ENCODE assay signal across 12 cellular contexts in the genomic region with DNA sequence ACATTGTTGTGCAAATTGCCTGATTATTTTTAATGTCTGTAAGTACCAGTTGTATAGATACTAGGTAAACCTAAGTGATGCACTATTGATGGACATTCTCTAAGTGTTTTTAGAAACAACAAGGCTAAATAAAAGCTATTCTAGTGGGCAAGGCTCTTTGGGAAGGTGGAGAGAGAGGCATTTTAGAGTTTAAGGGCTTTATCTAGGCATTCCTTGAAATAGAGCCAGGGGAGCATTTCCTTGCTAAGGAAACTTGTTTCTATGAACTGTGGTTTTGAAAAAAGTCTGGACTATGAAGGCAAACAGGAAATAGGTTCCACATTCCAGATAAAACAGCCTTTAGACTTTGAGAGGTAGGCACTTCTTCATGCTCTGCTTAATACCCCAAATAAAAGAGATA. TPM values are rescaled to one million over a fixed set of nuclear protein-coding genes. Genes with fewer than 3 reads are reported as not detected.
DNase-seq lines count a peak whose midpoint lies in the region; ATAC-seq and TF ChIP-seq lines count a peak whose summit lies in the region.
"Had no signal": no experiment of that assay in that cellular context is flagged by ENCODE, and none has a peak within 500 bp of the region (broad histone marks: within the 10 kb centered on the region; RNA-seq: fewer than 3 reads in every experiment).

No MANE protein-coding gene starts in this region.

- H3K4me2 ChIP-seq in Karpas-422 (ENCODE audit: low read depth, low read length, poor library complexity, severe bottlenecking) = peak overlapping the region; percentile 70

- H3K9me3 ChIP-seq in Karpas-422 (ENCODE audit: low read length) = peaks cover 1% of the 10 kb centered on the region; the same call in 1 of the 2 replicates
- H3K9me3 ChIP-seq in CD4-positive, alpha-beta T cell (ENCODE audit: control insufficient read depth, low read length) = no peaks in the 10 kb centered on the region
- H3K9me3 ChIP-seq: vagina had no signal

- no peaks in the 10 kb centered on the region for H4K20me1 ChIP-seq in Karpas-422 (ENCODE audit: insufficient read depth, low read depth, low read length)

- peaks cover 16% of the 10 kb centered on the region for H3K4me1 Mint-ChIP-seq in nephron
- no peaks in the 10 kb centered on the region for H3K4me1 Mint-ChIP-seq in activated naive CD8-positive, alpha-beta T cell treated with anti-CD3 and anti-CD28 coated beads, Interleukin-2, amount 50 U/mL, for 24 hours
- H3K4me1 Mint-ChIP-seq in CD4-positive, alpha-beta T cell (ENCODE audit: low read depth) = no peaks in the 10 kb centered on the region
- no peaks in the 10 kb centered on the region for H3K4me1 Mint-ChIP-seq in activated T-helper 17 cell treated with anti-CD3 and anti-CD28 coated beads, Interleukin-2, amount 50 U/mL, for 72 hours

- no peaks in the 10 kb centered on the region for H3K9me2 ChIP-seq in Karpas-422 (replicated peaks; ENCODE audit: insufficient read depth, low read length)

- H3K9ac ChIP-seq in Karpas-422 (ENCODE audit: low read length) = no peak overlapping the region

- peak overlapping the region; percentile 89 for H3K27ac ChIP-seq in Karpas-422 (ENCODE audit: low read length)
- no peak overlapping the region for H3K27ac ChIP-seq in CD4-positive, alpha-beta T cell (ENCODE audit: low read depth, low read length)
- H3K27ac ChIP-seq: vagina had no signal

- peaks cover 3% of the 10 kb centered on the region for H3K9me3 Mint-ChIP-seq in nephron
- no peaks in the 10 kb centered on the region for H3K9me3 Mint-ChIP-seq in activated naive CD8-positive, alpha-beta T cell treated with anti-CD3 and anti-CD28 coated beads, Interleukin-2, amount 50 U/mL, for 24 hours
- H3K9me3 Mint-ChIP-seq in CD4-positive, alpha-beta T cell = no peaks in the 10 kb centered on the region
- peaks cover 2% of the 10 kb centered on the region for H3K9me3 Mint-ChIP-seq in activated T-helper 17 cell treated with anti-CD3 and anti-CD28 coated beads, Interleukin-2, amount 50 U/mL, for 72 hours
- H3K9me3 Mint-ChIP-seq: activated CD4-positive, alpha-beta memory T cell treated with anti-CD3 and anti-CD28 coated beads for 36 hours had no signal

- POLR2A ChIA-PET in CD4-positive, alpha-beta T cell (lab: Charles Lee) = no interaction called here

- no peak for TF ChIP-seq CTCF in nephron (IDR thresholded peaks at IDR 0.05; ENCODE audit: unreplicated experiment in 3 of 3)
- TF ChIP-seq CTCF in CD4-positive, alpha-beta T cell (IDR thresholded peaks at IDR 0.05) = no peak

- no peaks in the 10 kb centered on the region for H3K36me3 Mint-ChIP-seq in nephron (ENCODE audit: low read depth)
- H3K36me3 Mint-ChIP-seq in activated naive CD8-positive, alpha-beta T cell treated with anti-CD3 and anti-CD28 coated beads, Interleukin-2, amount 50 U/mL, for 24 hours (ENCODE audit: low read depth) = no peaks in the 10 kb centered on the region
- no peaks in the 10 kb centered on the region for H3K36me3 Mint-ChIP-seq in CD4-positive, alpha-beta T cell (ENCODE audit: low read depth)
- no peaks in the 10 kb centered on the region for H3K36me3 Mint-ChIP-seq in activated T-helper 17 cell treated with anti-CD3 and anti-CD28 coated beads, Interleukin-2, amount 50 U/mL, for 72 hours (ENCODE audit: low read depth)
- H3K36me3 Mint-ChIP-seq: activated CD4-positive, alpha-beta memory T cell treated with anti-CD3 and anti-CD28 coated beads for 36 hours had no signal

- CTCF ChIA-PET in CD4-positive, alpha-beta T cell (lab: Charles Lee) = no interaction called here

- peak overlapping the region; percentile 9 to 66 (median 55) for H3K27ac Mint-ChIP-seq in nephron
- no peak overlapping the region for H3K27ac Mint-ChIP-seq in activated naive CD8-positive, alpha-beta T cell treated with anti-CD3 and anti-CD28 coated beads, Interleukin-2, amount 50 U/mL, for 24 hours
- H3K27ac Mint-ChIP-seq in CD4-positive, alpha-beta T cell = no peak overlapping the region
- no peak overlapping the region for H3K27ac Mint-ChIP-seq in activated T-helper 17 cell treated with anti-CD3 and anti-CD28 coated beads, Interleukin-2, amount 50 U/mL, for 72 hours
- H3K27ac Mint-ChIP-seq: activated CD4-positive, alpha-beta memory T cell treated with anti-CD3 and anti-CD28 coated beads for 36 hours had no signal

- no peak overlapping the region for H3K4me3 ChIP-seq in Karpas-422 (ENCODE audit: low read length)
- H3K4me3 ChIP-seq: vagina had no signal

- H3K4me3 Mint-ChIP-seq in nephron = no peak overlapping the region
- no peak overlapping the region for H3K4me3 Mint-ChIP-seq in activated naive CD8-positive, alpha-beta T cell treated with anti-CD3 and anti-CD28 coated beads, Interleukin-2, amount 50 U/mL, for 24 hours
- H3K4me3 Mint-ChIP-seq in CD4-positive, alpha-beta T cell = no peak overlapping the region
- H3K4me3 Mint-ChIP-seq in activated T-helper 17 cell treated with anti-CD3 and anti-CD28 coated beads, Interleukin-2, amount 50 U/mL, for 72 hours = no peak overlapping the region
- H3K4me3 Mint-ChIP-seq: activated CD4-positive, alpha-beta memory T cell treated with anti-CD3 and anti-CD28 coated beads for 36 hours had no signal

- peaks cover 79% of the 10 kb centered on the region for H3K4me1 ChIP-seq in Karpas-422 (ENCODE audit: low read length)
- H3K4me1 ChIP-seq: vagina had no signal

- no peak overlapping the region for H2AFZ ChIP-seq in Karpas-422 (ENCODE audit: low read length)

- no peaks in the 10 kb centered on the region for H3K27me3 ChIP-seq in Karpas-422 (ENCODE audit: low read length)
- peaks cover 4% of the 10 kb centered on the region for H3K27me3 ChIP-seq in CD4-positive, alpha-beta T cell (ENCODE audit: control insufficient read depth, insufficient read depth, low read length)
- H3K27me3 ChIP-seq: vagina had no signal

- peaks cover 32% of the 10 kb centered on the region; the same call in 1 of the 2 replicates for H3K36me3 ChIP-seq in Karpas-422 (ENCODE audit: insufficient read depth, low read length)
- H3K36me3 ChIP-seq: vagina had no signal

- intact Hi-C loops in CD4-positive, alpha-beta T cell (cut with DNase I, micrococcal nuclease) = no loop called here

- H3K79me2 ChIP-seq in Karpas-422 (ENCODE audit: low read length) = no peaks in the 10 kb centered on the region

- peaks cover 3% of the 10 kb centered on the region for H3K27me3 Mint-ChIP-seq in nephron (ENCODE audit: low read depth)
- H3K27me3 Mint-ChIP-seq in activated naive CD8-positive, alpha-beta T cell treated with anti-CD3 and anti-CD28 coated beads, Interleukin-2, amount 50 U/mL, for 24 hours = peaks cover 5% of the 10 kb centered on the region
- H3K27me3 Mint-ChIP-seq in CD4-positive, alpha-beta T cell = peaks cover 4% of the 10 kb centered on the region
- peaks cover 10% of the 10 kb centered on the region for H3K27me3 Mint-ChIP-seq in activated T-helper 17 cell treated with anti-CD3 and anti-CD28 coated beads, Interleukin-2, amount 50 U/mL, for 72 hours
- H3K27me3 Mint-ChIP-seq: activated CD4-positive, alpha-beta memory T cell treated with anti-CD3 and anti-CD28 coated beads for 36 hours had no signal

- ATAC-seq in activated naive CD8-positive, alpha-beta T cell treated with anti-CD3 and anti-CD28 coated beads, Interleukin-2, amount 50 U/mL, for 24 hours = no peak
- ATAC-seq in CD4-positive, alpha-beta T cell (ENCODE audit: poor library complexity) = no peak
- ATAC-seq in activated T-helper 17 cell treated with anti-CD3 and anti-CD28 coated beads, Interleukin-2, amount 50 U/mL, for 72 hours (replicated peaks) = no peak

- DNase-seq in DMS79 treated with DMSO at 0.1 percent for 48 hours (lab: John Stamatoyannopoulos, UW) (peak; percentile 28), Karpas-422 (no peak), dermis blood vessel endothelial cell (peak; percentile 80)
- no peak for DNase-seq in activated naive CD8-positive, alpha-beta T cell treated with anti-CD3 and anti-CD28 coated beads, Interleukin-2, amount 50 U/mL, for 24 hours
- no peak for DNase-seq in CD4-positive, alpha-beta T cell
- DNase-seq: activated CD4-positive, alpha-beta memory T cell treated with anti-CD3 and anti-CD28 coated beads for 36 hours; amygdala; NCI-H1092 treated with DMSO at 0.1 percent for 48 hours; stimulated activated CD4-positive, alpha-beta T cell treated with anti-CD3 and anti-CD28 coated beads, Interleukin-12 subunit alpha, Interleukin-12 subunit beta, amount 100 ng/mL, for 4 hours had no signal

RNA-seq across cellular contexts. Expression of gene BMX, which starts 23.8 kb away (rescaled TPM):
- 8.2 and 11.1 TPM in 2 replicates for total RNA-seq in Karpas-422 (2014; rRNA removed; shearing (Covaris generic); ENCODE audit: low replicate concordance)
- total RNA-seq in dermis blood vessel endothelial cell = 208 and 253 TPM in 2 replicates
- total RNA-seq in CD4-positive, alpha-beta T cell = not detected
- total RNA-seq in activated T-helper 17 cell treated with anti-CD3 and anti-CD28 coated beads, Interleukin-2, amount 50 U/mL, for 72 hours = not detected
- total RNA-seq: activated CD4-positive, alpha-beta memory T cell treated with anti-CD3 and anti-CD28 coated beads for 36 hours had no signal

RNA-seq across cellular contexts. Expression of gene PIR, which starts 31.3 kb away (rescaled TPM):
- total RNA-seq in Karpas-422 (2014; rRNA removed; shearing (Covaris generic); ENCODE audit: low replicate concordance) = 0.72 TPM in 1 of 2 replicates, not detected in the other
- 135 and 165 TPM in 2 replicates for total RNA-seq in dermis blood vessel endothelial cell
- not detected for total RNA-seq in CD4-positive, alpha-beta T cell
- total RNA-seq in activated T-helper 17 cell treated with anti-CD3 and anti-CD28 coated beads, Interleukin-2, amount 50 U/mL, for 72 hours = 1 to 10 TPM; 3.1 to 3.8 TPM

Comparison
In these comparisons a context has a peak if more than half of its experiments do, and no peak if none do; other contexts are left out.
1. DNase-seq: peak in DMS79 treated with DMSO at 0.1 percent for 48 hours (single experiment) and dermis blood vessel endothelial cell (single experiment); none in Karpas-422 (single experiment), activated naive CD8-positive, alpha-beta T cell treated with anti-CD3 and anti-CD28 coated beads, Interleukin-2, amount 50 U/mL, for 24 hours (single experiment) and CD4-positive, alpha-beta T cell (0 of 10).
2. H3K27ac Mint-ChIP-seq: peak in nephron (3 of 3); none in activated naive CD8-positive, alpha-beta T cell treated with anti-CD3 and anti-CD28 coated beads, Interleukin-2, amount 50 U/mL, for 24 hours (single experiment), CD4-positive, alpha-beta T cell (single experiment) and activated T-helper 17 cell treated with anti-CD3 and anti-CD28 coated beads, Interleukin-2, amount 50 U/mL, for 72 hours (single experiment).
3. RNA of gene BMX, which starts 23.8 kb away (total RNA-seq): 208 to 253 TPM in dermis blood vessel endothelial cell; 8.2 to 11.1 TPM in Karpas-422, not detected in activated T-helper 17 cell treated with anti-CD3 and anti-CD28 coated beads, Interleukin-2, amount 50 U/mL, for 72 hours and not detected in CD4-positive, alpha-beta T cell; every median in the first group is over 10 times any median in the second.
4. RNA of gene PIR, which starts 31.3 kb away (total RNA-seq): 135 to 165 TPM in dermis blood vessel endothelial cell; 3.1 to 3.8 TPM in activated T-helper 17 cell treated with anti-CD3 and anti-CD28 coated beads, Interleukin-2, amount 50 U/mL, for 72 hours, 0.72 TPM in Karpas-422 and not detected in CD4-positive, alpha-beta T cell; every median in the first group is over 10 times any median in the second.